ENCODE assay signal across 23 cellular contexts in genomic region chr11:23398052-23398451, GRCh38.
DNase-seq lines count a peak whose midpoint lies in the region; ATAC-seq and TF ChIP-seq lines count a peak whose summit lies in the region.
"Had no signal": no experiment of that assay in that cellular context is flagged by ENCODE, and none has a peak within 500 bp of the region (broad histone marks: within the 10 kb centered on the region; RNA-seq: fewer than 3 reads in every experiment).

No MANE protein-coding gene starts in this region.

- H3K4me1 ChIP-seq in mesenchymal stem cell (ENCODE audit: control insufficient read depth, insufficient read depth, low read depth, low read length) (no peaks in the 10 kb centered on the region), suprapubic skin (no peaks in the 10 kb centered on the region)
- H3K4me1 ChIP-seq: A549; BLaER1 treated with 17β-estradiol and CSF1 and Interleukin-3, amounts not matched to agents 10 nM and 100 nM; SJCRH30 had no signal

- no peaks in the 10 kb centered on the region for H3K27me3 Mint-ChIP-seq in activated CD8-positive, alpha-beta T cell treated with anti-CD3 and anti-CD28 coated beads for 36 hours
- H3K27me3 Mint-ChIP-seq: CD4-positive, alpha-beta T cell; T-helper 17 cell had no signal

- H3K4me3 Mint-ChIP-seq in activated CD8-positive, alpha-beta T cell treated with anti-CD3 and anti-CD28 coated beads for 36 hours = no peak overlapping the region
- H3K4me3 Mint-ChIP-seq: CD4-positive, alpha-beta T cell; T-helper 17 cell had no signal

- no peak for ATAC-seq in activated CD8-positive, alpha-beta T cell treated with anti-CD3 and anti-CD28 coated beads for 36 hours
- no peak for ATAC-seq in sciatic nerve
- ATAC-seq: A549, PC-3, SK-N-SH treated with all-trans-retinoic acid at 6 μM for 48 hours, T-helper 17 cell had no signal

- H2BK15ac ChIP-seq in mesenchymal stem cell (ENCODE audit: low read depth, poor library complexity, severe bottlenecking) = no peak overlapping the region

- H3K4me1 Mint-ChIP-seq in activated CD8-positive, alpha-beta T cell treated with anti-CD3 and anti-CD28 coated beads for 36 hours (ENCODE audit: low read depth) = no peaks in the 10 kb centered on the region
- H3K4me1 Mint-ChIP-seq: T-helper 17 cell had no signal

- H3K4ac ChIP-seq in mesenchymal stem cell (ENCODE audit: low read depth in 1 of 2, low read length in 2 of 2) = no peak overlapping the region

- CTCF ChIA-PET in activated CD8-positive, alpha-beta T cell treated with anti-CD3 and anti-CD28 coated beads for 36 hours (lab: Charles Lee) = no interaction called here

- DNase-seq in DMS53 treated with DMSO at 0.1 percent for 48 hours (lab: John Stamatoyannopoulos, UW; ENCODE audit: unreplicated experiment) = peak; percentile 31
- peak; percentile 19 for DNase-seq in H7
- DNase-seq in NCI-H510A treated with DMSO at 0.1 percent for 48 hours (lab: John Stamatoyannopoulos, UW) = peak; percentile 70
- no peak for DNase-seq in mesenchymal stem cell
- no peak for DNase-seq in activated CD8-positive, alpha-beta T cell treated with anti-CD3 and anti-CD28 coated beads for 36 hours
- DNase-seq in sciatic nerve (ENCODE audit: low spot score) = no peak
- DNase-seq in suprapubic skin (ENCODE audit: low spot score in 2 of 2) = no peak
- DNase-seq: AML-193; CD4-positive, alpha-beta T cell; GF-D8; KBM-7; MV-4-11; NCI-H1105; NCI-H2081; NCI-H2171 treated with DMSO at 0.1 percent for 48 hours; NCI-H446; NCI-H69; PC-3; SJCRH30; T-helper 17 cell had no signal

- no peak overlapping the region for H3K27ac Mint-ChIP-seq in activated CD8-positive, alpha-beta T cell treated with anti-CD3 and anti-CD28 coated beads for 36 hours
- H3K27ac Mint-ChIP-seq: CD4-positive, alpha-beta T cell; T-helper 17 cell had no signal

- no peak overlapping the region for H3K27ac ChIP-seq in mesenchymal stem cell (ENCODE audit: low read length, poor library complexity, severe bottlenecking)
- H3K27ac ChIP-seq in suprapubic skin = no peak overlapping the region
- H3K27ac ChIP-seq: A549; BLaER1 treated with 17β-estradiol and CSF1 and Interleukin-3, amounts not matched to agents 10 nM and 100 nM; SJCRH30 had no signal

- no peaks in the 10 kb centered on the region for H3K79me1 ChIP-seq in mesenchymal stem cell (replicated peaks; ENCODE audit: low read length, poor library complexity, severe bottlenecking)

- no peak overlapping the region for H3K4me3 ChIP-seq in H7 (ENCODE audit: insufficient read depth, low read depth, low read length)
- H3K4me3 ChIP-seq in mesenchymal stem cell (ENCODE audit: insufficient read depth in 1 of 2, low read depth in 1 of 2, low read length in 2 of 2) = no peak overlapping the region
- H3K4me3 ChIP-seq in suprapubic skin = no peak overlapping the region
- H3K4me3 ChIP-seq: A549; BLaER1 treated with 17β-estradiol and CSF1 and Interleukin-3, amounts not matched to agents 10 nM and 100 nM; SJCRH30 had no signal

- H3K36me3 ChIP-seq in H7 (replicated peaks; ENCODE audit: control insufficient read depth, insufficient read depth, low read length) (no peaks in the 10 kb centered on the region), mesenchymal stem cell (ENCODE audit: control insufficient read depth in 1 of 2, insufficient read depth in 2 of 2, low read depth in 1 of 2, low read length in 2 of 2) (no peaks in the 10 kb centered on the region), suprapubic skin (no peaks in the 10 kb centered on the region)
- H3K36me3 ChIP-seq: BLaER1 treated with 17β-estradiol and CSF1 and Interleukin-3, amounts not matched to agents 10 nM and 100 nM; SJCRH30 had no signal

- WGBS in mesenchymal stem cell = 94% methylated on average over 1 of the region's 2 CpGs
- 97% methylated on average over 2 of the region's 2 CpGs for WGBS in suprapubic skin

- H3K9me3 ChIP-seq in mesenchymal stem cell (ENCODE audit: control insufficient read depth, low read length) (no peaks in the 10 kb centered on the region), suprapubic skin (no peaks in the 10 kb centered on the region)
- H3K9me3 ChIP-seq: A549; BLaER1 treated with 17β-estradiol and CSF1 and Interleukin-3, amounts not matched to agents 10 nM and 100 nM; SJCRH30 had no signal

- no peaks in the 10 kb centered on the region for H3K36me3 Mint-ChIP-seq in activated CD8-positive, alpha-beta T cell treated with anti-CD3 and anti-CD28 coated beads for 36 hours (ENCODE audit: low read depth)

- no peak overlapping the region for H4K91ac ChIP-seq in mesenchymal stem cell (ENCODE audit: low read length)

- no peak for TF ChIP-seq CTCF in activated CD8-positive, alpha-beta T cell treated with anti-CD3 and anti-CD28 coated beads for 36 hours (IDR thresholded peaks at IDR 0.05)
- TF ChIP-seq CTCF in suprapubic skin (IDR thresholded peaks at IDR 0.05) = no peak

- H3K27me3 ChIP-seq in H7 (ENCODE audit: control insufficient read depth, insufficient read depth, low read length) = no peaks in the 10 kb centered on the region
- H3K27me3 ChIP-seq in mesenchymal stem cell (ENCODE audit: control insufficient read depth in 1 of 2, insufficient read depth in 1 of 2, low read length in 2 of 2) = no peaks in the 10 kb centered on the region
- H3K27me3 ChIP-seq in suprapubic skin = no peaks in the 10 kb centered on the region
- H3K27me3 ChIP-seq: BLaER1 treated with 17β-estradiol and CSF1 and Interleukin-3, amounts not matched to agents 10 nM and 100 nM; SJCRH30 had no signal

- no peak for TF ChIP-seq EP300 in suprapubic skin (IDR thresholded peaks at IDR 0.05)

- POLR2A ChIA-PET in activated CD8-positive, alpha-beta T cell treated with anti-CD3 and anti-CD28 coated beads for 36 hours (lab: Charles Lee) = no interaction called here

- TF ChIP-seq POLR2A in suprapubic skin (IDR thresholded peaks at IDR 0.05) = no peak

- no peak overlapping the region for H3K14ac ChIP-seq in mesenchymal stem cell (ENCODE audit: low read length in 2 of 2)

- no peak overlapping the region for H3K9ac ChIP-seq in mesenchymal stem cell (ENCODE audit: low read length)
- H3K9ac ChIP-seq: BLaER1 treated with 17β-estradiol and CSF1 and Interleukin-3, amounts not matched to agents 10 nM and 100 nM had no signal

- H3K9me3 Mint-ChIP-seq in activated CD8-positive, alpha-beta T cell treated with anti-CD3 and anti-CD28 coated beads for 36 hours = peaks cover 6% of the 10 kb centered on the region

- H2BK120ac ChIP-seq in mesenchymal stem cell (ENCODE audit: low read depth, low read length) = no peak overlapping the region

- H4K8ac ChIP-seq in mesenchymal stem cell (ENCODE audit: low read length) = peak overlapping the region; percentile 40

- H3K18ac ChIP-seq in mesenchymal stem cell (ENCODE audit: low read depth in 1 of 2, low read length in 2 of 2) = no peak overlapping the region

- intact Hi-C loops in activated CD8-positive, alpha-beta T cell treated with anti-CD3 and anti-CD28 coated beads for 36 hours (cut with micrococcal nuclease) = no loop called here
- intact Hi-C loops in sciatic nerve (cut with DNase I) = no loop called here

- no peak overlapping the region for H2AK5ac ChIP-seq in mesenchymal stem cell (ENCODE audit: low read length, severe bottlenecking)

- H3K4me2 ChIP-seq in mesenchymal stem cell (ENCODE audit: low read length, poor library complexity, severe bottlenecking) = no peak overlapping the region
- H3K4me2 ChIP-seq: A549; BLaER1 treated with 17β-estradiol and CSF1 and Interleukin-3, amounts not matched to agents 10 nM and 100 nM had no signal

- H2BK12ac ChIP-seq in mesenchymal stem cell (ENCODE audit: low read length in 2 of 2) = no peak overlapping the region

- no peak overlapping the region for H2BK5ac ChIP-seq in mesenchymal stem cell (ENCODE audit: low read depth, low read length, poor library complexity, severe bottlenecking)

- no peak overlapping the region for H2AFZ ChIP-seq in mesenchymal stem cell (ENCODE audit: low read depth, low read length)

- no peak overlapping the region for H3K23ac ChIP-seq in mesenchymal stem cell (ENCODE audit: low read length in 2 of 2)

Comparison
In these comparisons a context has a peak if more than half of its experiments do, and no peak if none do; other contexts are left out.
1. DNase-seq: peak in DMS53 treated with DMSO at 0.1 percent for 48 hours (single experiment), H7 (single experiment) and NCI-H510A treated with DMSO at 0.1 percent for 48 hours (single experiment); none in mesenchymal stem cell (single experiment), activated CD8-positive, alpha-beta T cell treated with anti-CD3 and anti-CD28 coated beads for 36 hours (single experiment), sciatic nerve (single experiment) and suprapubic skin (0 of 2).